Comparison of ENCODE assay signal across 1 cellular context in genomic region chr1:157170677-157171515, GRCh38.
TF ChIP-seq lines count a peak whose summit lies in the region.

No MANE protein-coding gene starts in this region.

TF ChIP-seq in HepG2, 621 proteins besides CTCF, POLR2A, EP300 and RAD21 (continued from another document):
- TF ChIP-seq HOXA9 (CRISPR knock-in tag; IDR thresholded peaks at IDR 0.05; ENCODE audit: borderline replicate concordance) (no peak), ZNF142 (CRISPR knock-in tag; IDR thresholded peaks at IDR 0.05) (no peak), DNMT1 (CRISPR knock-in tag; IDR thresholded peaks at IDR 0.05) (no peak), HCFC1 (IDR thresholded peaks at IDR 0.05; ENCODE audit: low read depth, low read length) (no peak), DBP (CRISPR knock-in tag; IDR thresholded peaks at IDR 0.05; ENCODE audit: not compliant biosample characterization) (no peak), HIVEP1 (CRISPR knock-in tag; IDR thresholded peaks at IDR 0.05) (no peak), ZNF224 (CRISPR knock-in tag; IDR thresholded peaks at IDR 0.05) (no peak), ZNF788 (CRISPR knock-in tag; IDR thresholded peaks at IDR 0.05; ENCODE audit: borderline replicate concordance) (no peak)
- TF ChIP-seq, protein P1, sequence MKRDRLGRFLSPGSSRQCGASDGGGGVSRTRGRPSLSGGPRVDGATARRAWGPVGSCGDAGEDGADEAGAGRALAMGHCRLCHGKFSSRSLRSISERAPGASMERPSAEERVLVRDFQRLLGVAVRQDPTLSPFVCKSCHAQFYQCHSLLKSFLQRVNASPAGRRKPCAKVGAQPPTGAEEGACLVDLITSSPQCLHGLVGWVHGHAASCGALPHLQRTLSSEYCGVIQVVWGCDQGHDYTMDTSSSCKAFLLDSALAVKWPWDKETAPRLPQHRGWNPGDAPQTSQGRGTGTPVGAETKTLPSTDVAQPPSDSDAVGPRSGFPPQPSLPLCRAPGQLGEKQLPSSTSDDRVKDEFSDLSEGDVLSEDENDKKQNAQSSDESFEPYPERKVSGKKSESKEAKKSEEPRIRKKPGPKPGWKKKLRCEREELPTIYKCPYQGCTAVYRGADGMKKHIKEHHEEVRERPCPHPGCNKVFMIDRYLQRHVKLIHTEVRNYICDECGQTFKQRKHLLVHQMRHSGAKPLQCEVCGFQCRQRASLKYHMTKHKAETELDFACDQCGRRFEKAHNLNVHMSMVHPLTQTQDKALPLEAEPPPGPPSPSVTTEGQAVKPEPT (CRISPR knock-in tag; IDR thresholded peaks at IDR 0.05; ENCODE audit: low read depth) = no peak
